In genomic region chr11:44286268-44286880, GRCh38 we compare ENCODE assay signal across 8 cellular contexts. TPM values are rescaled to one million over a fixed set of nuclear protein-coding genes. Genes with fewer than 3 reads are reported as not detected.
A peak's percentile ranks its signal among the peaks of the same experiment; 100 is the strongest.
DNase-seq lines count a peak whose midpoint lies in the region; ATAC-seq and TF ChIP-seq lines count a peak whose summit lies in the region.

No MANE protein-coding gene starts in this region.

- no peaks in the 10 kb centered on the region for H3K9me3 Mint-ChIP-seq in activated naive CD8-positive, alpha-beta T cell treated with anti-CD3 and anti-CD28 coated beads for 36 hours

- no peaks in the 10 kb centered on the region for H3K79me2 ChIP-seq in Loucy (ENCODE audit: insufficient read depth, low read length)
- H3K79me2 ChIP-seq in SK-N-SH (ENCODE audit: insufficient read depth) = no peaks in the 10 kb centered on the region

- H3K27me3 ChIP-seq in Loucy (ENCODE audit: insufficient read depth, low read length, poor library complexity, severe bottlenecking) (no peaks in the 10 kb centered on the region), SK-N-SH (ENCODE audit: insufficient read depth) (no peaks in the 10 kb centered on the region), right cardiac atrium (ENCODE audit: control insufficient read depth, insufficient read depth) (no peaks in the 10 kb centered on the region)

- TF ChIP-seq CTCF in 22Rv1 (IDR thresholded peaks at IDR 0.05) (peak; percentile 87), GM12872 (IDR thresholded peaks at IDR 0.05; ENCODE audit: insufficient read depth, low read depth, low read length) (peak; percentile 98), Loucy (conservative IDR thresholded peaks at IDR 0.05; ENCODE audit: low read length) (peak; percentile 96), SK-N-SH (IDR thresholded peaks at IDR 0.05) (peak; percentile 93)

- H3K27ac ChIP-seq in 22Rv1 = no peak overlapping the region
- no peak overlapping the region; a peak in 1 of 4 replicates for H3K27ac ChIP-seq in SK-N-SH (ENCODE audit: low read depth in 2 of 2, low read length in 1 of 2)
- no peak overlapping the region for H3K27ac ChIP-seq in right cardiac atrium (ENCODE audit: low read length)

- peaks cover 14% of the 10 kb centered on the region for H3K27me3 Mint-ChIP-seq in activated naive CD8-positive, alpha-beta T cell treated with anti-CD3 and anti-CD28 coated beads for 36 hours

- no peak overlapping the region for H3K4me3 ChIP-seq in Loucy (ENCODE audit: low read length, poor library complexity, severe bottlenecking)
- H3K4me3 ChIP-seq in SK-N-SH (ENCODE audit: low read depth in 2 of 2, low read length in 1 of 2) = no peak overlapping the region
- no peak overlapping the region for H3K4me3 ChIP-seq in right cardiac atrium (ENCODE audit: low read length)

- H3K4me1 Mint-ChIP-seq in activated naive CD8-positive, alpha-beta T cell treated with anti-CD3 and anti-CD28 coated beads for 36 hours = no peaks in the 10 kb centered on the region

- H3K9me3 ChIP-seq in Loucy (ENCODE audit: insufficient read depth, low read depth, low read length) (no peaks in the 10 kb centered on the region), SK-N-SH (no peaks in the 10 kb centered on the region), right cardiac atrium (ENCODE audit: control insufficient read depth, low read length) (no peaks in the 10 kb centered on the region)

- H3K4me3 Mint-ChIP-seq in activated naive CD8-positive, alpha-beta T cell treated with anti-CD3 and anti-CD28 coated beads for 36 hours = no peak overlapping the region

- CTCF ChIA-PET in SK-N-SH (lab: Yijun Ruan, JAX) = interaction anchor here (0.6 to 9.2 kb wide), 72 partner anchors 9 to 741 kb away, joined by 3 to 148 read pairs (median 4); partner anchors contain the start of genes ALX4 and EXT2

- peak in 1 of 2 donors; percentile 78 for ATAC-seq in right cardiac atrium
- no peak for ATAC-seq in HG03565 (IDR thresholded peaks at IDR 0.05; ENCODE audit: unreplicated experiment)

- no peak overlapping the region for H3K4me2 ChIP-seq in Loucy (ENCODE audit: low read depth, low read length, poor library complexity, severe bottlenecking)
- no peak overlapping the region for H3K4me2 ChIP-seq in SK-N-SH

- H2AFZ ChIP-seq in Loucy (ENCODE audit: low read length) (peak overlapping the region; percentile 66), SK-N-SH (ENCODE audit: low read depth) (0 out of 2 replicates have a peak overlapping the region, but pooled peaks have one; percentile 50)

- H3K27ac Mint-ChIP-seq in activated naive CD8-positive, alpha-beta T cell treated with anti-CD3 and anti-CD28 coated beads for 36 hours = no peak overlapping the region

- no peaks in the 10 kb centered on the region for H4K20me1 ChIP-seq in Loucy (ENCODE audit: insufficient read depth, low read length, poor library complexity, severe bottlenecking)
- H4K20me1 ChIP-seq in SK-N-SH (ENCODE audit: insufficient read depth) = no peaks in the 10 kb centered on the region

- no peak for TF ChIP-seq EP300 in SK-N-SH (IDR thresholded peaks at IDR 0.05; ENCODE audit: borderline replicate concordance in 1 of 2, low read depth in 1 of 2, low read length in 1 of 2)

- H3K9me2 ChIP-seq in Loucy (replicated peaks; ENCODE audit: low read depth, low read length) (no peaks in the 10 kb centered on the region), SK-N-SH (no peaks in the 10 kb centered on the region)

- no peaks in the 10 kb centered on the region for H3K36me3 Mint-ChIP-seq in activated naive CD8-positive, alpha-beta T cell treated with anti-CD3 and anti-CD28 coated beads for 36 hours

- H3F3A ChIP-seq in Loucy (ENCODE audit: low read depth) = no peaks in the 10 kb centered on the region
- no peaks in the 10 kb centered on the region for H3F3A ChIP-seq in SK-N-SH (replicated peaks; ENCODE audit: insufficient read depth)

- POLR2A ChIA-PET in SK-N-SH (lab: Yijun Ruan, JAX) = no interaction called here

- intact Hi-C loops in right cardiac atrium (cut with DNase I) = loop anchor here (2.0 to 10.0 kb wide), 3 partner anchors 152 to 252 kb away; no protein-coding TSS in a partner anchor

- H3K36me3 ChIP-seq in Loucy (ENCODE audit: insufficient read depth, low read length) = no peaks in the 10 kb centered on the region
- no peaks in the 10 kb centered on the region for H3K36me3 ChIP-seq in SK-N-SH (replicated peaks in 1 of 2; ENCODE audit: control insufficient read depth in 1 of 2, insufficient read depth in 2 of 2, low read length in 1 of 2)

- TF ChIP-seq RAD21 in SK-N-SH (IDR thresholded peaks at IDR 0.05; ENCODE audit: low read length) = peak; percentile 93

- H3K4me1 ChIP-seq in Loucy (ENCODE audit: insufficient read depth, low read length, poor library complexity, severe bottlenecking) = no peaks in the 10 kb centered on the region
- H3K4me1 ChIP-seq in SK-N-SH (ENCODE audit: control insufficient read depth in 1 of 2, insufficient read depth in 2 of 2, low read depth in 1 of 2, low read length in 1 of 2) = peaks cover 0 to 6% of the 10 kb centered on the region in 2 experiments; a peak in 2 of 4 replicates
- H3K4me1 ChIP-seq in right cardiac atrium (ENCODE audit: control insufficient read depth, insufficient read depth, low read length) = no peaks in the 10 kb centered on the region

- no peak overlapping the region for H3K9ac ChIP-seq in Loucy (ENCODE audit: low read depth, low read length, poor library complexity, severe bottlenecking)
- H3K9ac ChIP-seq in SK-N-SH = no peak overlapping the region

- WGBS in SK-N-SH (ENCODE audit: low lambda C conversion rate) = 90% methylated on average over 8 of the region's 10 CpGs
- 60% methylated on average over 10 of the region's 10 CpGs for WGBS in right cardiac atrium

- DNase-seq in SK-N-SH (peak; percentile 86), right cardiac atrium (peak in 2 of 3 donors; percentile 49 to 70)
- peak; percentile 55 for DNase-seq in activated naive CD8-positive, alpha-beta T cell treated with anti-CD3 and anti-CD28 coated beads for 36 hours
- DNase-seq in stimulated activated CD4-positive, alpha-beta T cell treated with anti-CD3 and anti-CD28 coated beads, Interleukin-15, amount 100 ng/mL, for 1 hour (ENCODE audit: low read depth in 1 of 2, low spot score in 1 of 2) = peak; percentile 20 to 37

TF ChIP-seq in SK-N-SH, 30 proteins besides CTCF, POLR2A, EP300 and RAD21:
- TF ChIP-seq RXRA (IDR thresholded peaks at IDR 0.05; ENCODE audit: borderline replicate concordance, low read depth) (no peak), GATA2 (CRISPR knock-in tag; IDR thresholded peaks at IDR 0.05) (no peak), SIN3A (IDR thresholded peaks at IDR 0.05; ENCODE audit: borderline replicate concordance, low read depth, low read length) (no peak), USF2 (IDR thresholded peaks at IDR 0.05; ENCODE audit: borderline replicate concordance, low read depth, low read length) (no peak), EZH2phosphoT487 (IDR thresholded peaks at IDR 0.05; ENCODE audit: borderline replicate concordance, low read depth) (no peak), SMC3 (IDR thresholded peaks at IDR 0.05; ENCODE audit: low read depth, low read length) (peak; percentile 91)

RNA-seq across cellular contexts. Expression of gene ALX4, which starts 23.6 kb away (rescaled TPM):
- under 0.01 TPM in 1 of 2 replicates, not detected in the other for polyA plus RNA-seq in SK-N-SH (2012; rRNA removed)
- polyA plus RNA-seq in SK-N-SH (2012; cell fraction: cytosol; rRNA removed) = under 0.01 TPM in 2 replicates
- 0.01 TPM in 2 replicates for polyA plus RNA-seq in SK-N-SH (2012; cell fraction: nucleus; rRNA removed)
- total RNA-seq in activated naive CD8-positive, alpha-beta T cell treated with anti-CD3 and anti-CD28 coated beads for 36 hours = not detected
- not detected for total RNA-seq in right cardiac atrium
- 0.07 TPM for polyA plus RNA-seq in right cardiac atrium

Comparison
In these comparisons a context has a peak if more than half of its experiments do, and no peak if none do; other contexts are left out.
1. DNase-seq: peak in every context shown above with its lines; median percentile 86 in SK-N-SH; 60 in right cardiac atrium; 55 in activated naive CD8-positive, alpha-beta T cell treated with anti-CD3 and anti-CD28 coated beads for 36 hours; 28 in stimulated activated CD4-positive, alpha-beta T cell treated with anti-CD3 and anti-CD28 coated beads, Interleukin-15, amount 100 ng/mL, for 1 hour.